ENCODE assay signal across 21 cellular contexts in genomic region chr7:142956951-142957623, GRCh38. TPM values are rescaled to one million over a fixed set of nuclear protein-coding genes. Genes with fewer than 3 reads are reported as not detected.
DNase-seq lines count a peak whose midpoint lies in the region; ATAC-seq and TF ChIP-seq lines count a peak whose summit lies in the region.
"Had no signal": no experiment of that assay in that cellular context is flagged by ENCODE, and none has a peak within 500 bp of the region (broad histone marks: within the 10 kb centered on the region; RNA-seq: fewer than 3 reads in every experiment).

No MANE protein-coding gene starts in this region.

- H3F3A ChIP-seq in PC-3 (ENCODE audit: low read length, unreplicated experiment) (no peaks in the 10 kb centered on the region), neural progenitor cell (ENCODE audit: low read depth) (no peaks in the 10 kb centered on the region)

- H3K4me3 Mint-ChIP-seq in progenitor cell of endocrine pancreas (ENCODE audit: low read depth) (no peak overlapping the region), neural progenitor cell (no peak overlapping the region)
- H3K4me3 Mint-ChIP-seq: activated CD8-positive, alpha-beta T cell treated with anti-CD3 and anti-CD28 coated beads for 36 hours; natural killer cell treated with Interleukin-12 subunit alpha and Interleukin-12 subunit beta and Interleukin-15 and Interleukin-18, amount 100 ng/mL, for 72 hours had no signal

- peaks cover 28% of the 10 kb centered on the region for H3K27me3 Mint-ChIP-seq in progenitor cell of endocrine pancreas
- H3K27me3 Mint-ChIP-seq in neural progenitor cell (ENCODE audit: insufficient read depth, low read depth): peaks cover 4% of the 10 kb centered on the region

- no peaks in the 10 kb centered on the region for H3K9me2 ChIP-seq in HCT116 (ENCODE audit: insufficient read depth)
- H3K9me2 ChIP-seq in PC-3 (replicated peaks; ENCODE audit: low read length): no peaks in the 10 kb centered on the region

- no peak for TF ChIP-seq POLR2A in HCT116 (IDR thresholded peaks at IDR 0.05; ENCODE audit: borderline replicate concordance, extremely low read depth, insufficient read depth, insufficient read length)

- CTCF ChIA-PET in HCT116 (lab: Charles Lee) (interaction anchor here (1.0 to 1.8 kb wide), 4 partner anchors 10 to 146 kb away, joined by 3 to 5 read pairs (median 4); no protein-coding TSS in a partner anchor), PC-3 (lab: Charles Lee) (no interaction called here)

- intact Hi-C loops in HCT116 (cut with micrococcal nuclease): no loop called here
- intact Hi-C loops in PC-3 (cut with micrococcal nuclease): no loop called here

- RAD21 ChIA-PET in HCT116 (lab: Charles Lee; ENCODE audit: low non-redundant PET in 1 of 2, low total read pairs in 2 of 2, uncharacterized antibody in 2 of 2, unreplicated experiment in 2 of 2): no interaction called here

- peaks cover 20% of the 10 kb centered on the region for H3K9me3 Mint-ChIP-seq in progenitor cell of endocrine pancreas (ENCODE audit: low read depth)
- peaks cover 5% of the 10 kb centered on the region for H3K9me3 Mint-ChIP-seq in neural progenitor cell

- no peak for TF ChIP-seq RAD21 in HCT116 (IDR thresholded peaks at IDR 0.05; ENCODE audit: low read depth)

- H3K9me3 ChIP-seq in HCT116 (ENCODE audit: control insufficient read depth in 1 of 2, insufficient read depth in 1 of 2, low read depth in 1 of 2, low read length in 2 of 2): no peaks in the 10 kb centered on the region
- no peaks in the 10 kb centered on the region for H3K9me3 ChIP-seq in PC-3 (ENCODE audit: low read length)
- no peaks in the 10 kb centered on the region for H3K9me3 ChIP-seq in neural progenitor cell (ENCODE audit: low read depth)
- H3K9me3 ChIP-seq: sigmoid colon had no signal

- DNase-seq in HCT116 (ENCODE audit: low read depth, low spot score): peak; percentile 10
- peak; percentile 66 for DNase-seq in PC-3
- DNase-seq in fibroblast of pulmonary artery (ENCODE audit: low read depth): peak; percentile 30
- DNase-seq in progenitor cell of endocrine pancreas (ENCODE audit: low spot score, unreplicated experiment): no peak
- no peak for DNase-seq in activated CD4-positive, alpha-beta T cell treated with anti-CD3 and anti-CD28 coated beads for 4 hours
- no peak for DNase-seq in mesenteric fat pad (ENCODE audit: low spot score)
- DNase-seq in neural progenitor cell (ENCODE audit: low spot score): no peak
- DNase-seq: activated CD8-positive, alpha-beta T cell treated with anti-CD3 and anti-CD28 coated beads for 36 hours; anterior cingulate cortex; GDM1; NCI-H1105 treated with DMSO at 0.1 percent for 48 hours; sigmoid colon; stimulated activated naive CD4-positive, alpha-beta T cell; T-helper 9 cell had no signal

- H3K27me3 ChIP-seq in HCT116 (ENCODE audit: insufficient read depth, low read length): no peaks in the 10 kb centered on the region
- peaks cover 39% of the 10 kb centered on the region for H3K27me3 ChIP-seq in PC-3 (ENCODE audit: low read length)
- no peaks in the 10 kb centered on the region for H3K27me3 ChIP-seq in neural progenitor cell
- H3K27me3 ChIP-seq: gastroesophageal sphincter, sigmoid colon had no signal

- TF ChIP-seq CTCF in HCT116 (IDR thresholded peaks at IDR 0.05 in 2 of 3, conservative IDR thresholded peaks at IDR 0.05 in 1 of 3; ENCODE audit: borderline replicate concordance in 1 of 3, insufficient read depth in 1 of 3, low read depth in 2 of 3, low read length in 2 of 3) (no peak), PC-3 (conservative IDR thresholded peaks at IDR 0.05; ENCODE audit: low read depth, low read length) (no peak), fibroblast of pulmonary artery (IDR thresholded peaks at IDR 0.05; ENCODE audit: low read length, missing control alignments) (no peak), progenitor cell of endocrine pancreas (IDR thresholded peaks at IDR 0.05; ENCODE audit: unreplicated experiment) (no peak), neural progenitor cell (IDR thresholded peaks at IDR 0.05) (no peak)

- ATAC-seq in HCT116: peak; percentile 86
- ATAC-seq in PC-3: peak; percentile 67
- no peak for ATAC-seq in GM18907 (IDR thresholded peaks at IDR 0.05; ENCODE audit: unreplicated experiment)
- ATAC-seq: activated CD8-positive, alpha-beta T cell treated with anti-CD3 and anti-CD28 coated beads for 36 hours; gastroesophageal sphincter; natural killer cell treated with Interleukin-12 subunit alpha and Interleukin-12 subunit beta and Interleukin-15 and Interleukin-18, amount 100 ng/mL, for 72 hours had no signal

- BruUV-seq in HCT116 (replicated peaks; lab: Mats Ljungman, UMichigan) (no TSS peak), PC-3 (replicated peaks; lab: Mats Ljungman, UMichigan) (no TSS peak)

- H3K36me3 ChIP-seq in HCT116 (ENCODE audit: control insufficient read depth in 1 of 2, insufficient read depth in 2 of 2, low read length in 2 of 2): no peaks in the 10 kb centered on the region
- no peaks in the 10 kb centered on the region for H3K36me3 ChIP-seq in PC-3 (ENCODE audit: low read depth, low read length)
- H3K36me3 ChIP-seq in neural progenitor cell: no peaks in the 10 kb centered on the region
- H3K36me3 ChIP-seq: gastroesophageal sphincter, sigmoid colon had no signal

- H3K4me2 ChIP-seq in HCT116 (ENCODE audit: low read length) (peak overlapping the region; percentile 53), PC-3 (ENCODE audit: low read length) (peak overlapping the region; percentile 69), neural progenitor cell (no peak overlapping the region)

- H4K20me1 ChIP-seq in HCT116 (ENCODE audit: insufficient read depth) (no peaks in the 10 kb centered on the region), PC-3 (ENCODE audit: low read length) (no peaks in the 10 kb centered on the region), neural progenitor cell (ENCODE audit: low read depth) (no peaks in the 10 kb centered on the region)

- H3K4me1 Mint-ChIP-seq in progenitor cell of endocrine pancreas (ENCODE audit: low read depth): peaks cover 23% of the 10 kb centered on the region
- no peaks in the 10 kb centered on the region for H3K4me1 Mint-ChIP-seq in neural progenitor cell

- H3K4me1 ChIP-seq in HCT116 (ENCODE audit: control insufficient read depth in 1 of 2, insufficient read depth in 2 of 2, low read length in 2 of 2) (peaks cover 15% of the 10 kb centered on the region in 2 experiments), PC-3 (ENCODE audit: insufficient read depth, low read length) (peaks cover 24% of the 10 kb centered on the region), neural progenitor cell (peaks cover 2% of the 10 kb centered on the region)
- H3K4me1 ChIP-seq: gastroesophageal sphincter, sigmoid colon had no signal

- H3K79me2 ChIP-seq in HCT116 (ENCODE audit: insufficient read depth, low read length): no peaks in the 10 kb centered on the region
- no peaks in the 10 kb centered on the region for H3K79me2 ChIP-seq in PC-3 (ENCODE audit: low read length)
- H3K79me2 ChIP-seq in neural progenitor cell (ENCODE audit: low read depth): no peaks in the 10 kb centered on the region

- H2AFZ ChIP-seq in HCT116 (ENCODE audit: low read depth, low read length, poor library complexity, severe bottlenecking): peak overlapping the region; percentile 59
- peak overlapping the region; percentile 60; the same call in 1 of the 2 replicates for H2AFZ ChIP-seq in PC-3 (ENCODE audit: low read length)
- no peak overlapping the region for H2AFZ ChIP-seq in neural progenitor cell (replicated peaks)

- POLR2A ChIA-PET in HCT116 (lab: Charles Lee): no interaction called here
- POLR2A ChIA-PET in PC-3 (lab: Charles Lee; ENCODE audit: unreplicated experiment): no interaction called here

- H3K36me3 Mint-ChIP-seq in progenitor cell of endocrine pancreas (ENCODE audit: insufficient read depth): peaks cover 5% of the 10 kb centered on the region
- no peaks in the 10 kb centered on the region for H3K36me3 Mint-ChIP-seq in neural progenitor cell

- H3K9ac ChIP-seq in HCT116 (ENCODE audit: low read length) (no peak overlapping the region), PC-3 (ENCODE audit: low read length) (no peak overlapping the region), neural progenitor cell (no peak overlapping the region)

- H3K27ac ChIP-seq in HCT116 (ENCODE audit: low read depth, low read length): peak overlapping the region; percentile 9; the same call in 1 of the 2 replicates
- H3K27ac ChIP-seq in PC-3 (ENCODE audit: low read length): peak overlapping the region; percentile 53
- no peak overlapping the region for H3K27ac ChIP-seq in neural progenitor cell
- H3K27ac ChIP-seq: C4-2B, gastroesophageal sphincter, sigmoid colon had no signal

- H3K4me3 ChIP-seq in HCT116 (replicated peaks in 1 of 2; ENCODE audit: low read depth in 1 of 2, low read length in 2 of 2): no peak overlapping the region
- peak overlapping the region; percentile 36; the same call in 1 of the 2 replicates for H3K4me3 ChIP-seq in PC-3 (ENCODE audit: low read length)
- H3K4me3 ChIP-seq in fibroblast of pulmonary artery (replicated peaks; ENCODE audit: low read depth, low read length): no peak overlapping the region
- no peak overlapping the region for H3K4me3 ChIP-seq in neural progenitor cell
- H3K4me3 ChIP-seq: gastroesophageal sphincter, sigmoid colon had no signal

- H3K27ac Mint-ChIP-seq in progenitor cell of endocrine pancreas (peak overlapping the region; percentile 90), neural progenitor cell (no peak overlapping the region)
- H3K27ac Mint-ChIP-seq: activated CD8-positive, alpha-beta T cell treated with anti-CD3 and anti-CD28 coated beads for 36 hours; activated T-helper 2 cell treated with anti-CD3 and anti-CD28 coated beads, Interferon-gamma antibody, Interleukin-2, Interleukin-4, amounts not matched to agents 10 μg/mL and 5 μg/mL and 100 μg/mL, durations not matched to agents 14 hours and 24 hours and 36 hours; natural killer cell treated with Interleukin-12 subunit alpha and Interleukin-12 subunit beta and Interleukin-15 and Interleukin-18, amount 100 ng/mL, for 72 hours had no signal

TF ChIP-seq in HCT116, 20 proteins besides CTCF, POLR2A, EP300 and RAD21 (continues in another document):
- 0 out of 2 replicates have a peak, but pooled peaks have one; percentile 19 for TF ChIP-seq CBX3 (IDR thresholded peaks at IDR 0.05; ENCODE audit: low read depth)

RNA-seq across cellular contexts. Expression of gene KEL, which starts 5.1 kb away (rescaled TPM):
- total RNA-seq in HCT116 (2021; ENCODE audit: unreplicated experiment) (0.91 TPM), PC-3 (2014; rRNA removed) (0.18 TPM in 1 of 2 replicates, not detected in the other), progenitor cell of endocrine pancreas (1.7 and 1.9 TPM in 2 replicates), mesenteric fat pad (not detected), neural progenitor cell (ENCODE audit: low replicate concordance) (2.0 TPM in 1 of 2 replicates, not detected in the other)
- polyA plus RNA-seq in HCT116 (2012): 0.10 and 0.21 TPM in 2 replicates
- total RNA-seq: gastroesophageal sphincter; kidney epithelial cell; natural killer cell treated with Interleukin-12 subunit alpha and Interleukin-12 subunit beta and Interleukin-15 and Interleukin-18, amount 100 ng/mL, for 72 hours had no signal

RNA-seq across cellular contexts. Expression of gene LLCFC1, which starts 17.8 kb away (rescaled TPM):
- total RNA-seq in HCT116 (2021; ENCODE audit: unreplicated experiment) (not detected), PC-3 (2014; rRNA removed) (not detected in 2 replicates), progenitor cell of endocrine pancreas (not detected in 2 replicates), mesenteric fat pad (not detected), neural progenitor cell (ENCODE audit: low replicate concordance) (not detected in 2 replicates)
- not detected in 2 replicates for polyA plus RNA-seq in HCT116 (2012)
- total RNA-seq: activated CD8-positive, alpha-beta T cell treated with anti-CD3 and anti-CD28 coated beads for 36 hours; activated T-helper 2 cell treated with anti-CD3 and anti-CD28 coated beads, Interferon-gamma antibody, Interleukin-2, Interleukin-4, amounts not matched to agents 10 μg/mL and 5 μg/mL and 100 μg/mL, durations not matched to agents 14 hours and 24 hours and 36 hours; gastroesophageal sphincter; kidney epithelial cell; natural killer cell treated with Interleukin-12 subunit alpha and Interleukin-12 subunit beta and Interleukin-15 and Interleukin-18, amount 100 ng/mL, for 72 hours; NCI-H460; sigmoid colon had no signal
- polyA plus RNA-seq: sigmoid colon had no signal

RNA-seq across cellular contexts. Expression of gene TRPV5, which starts 23.5 kb away (rescaled TPM):
- total RNA-seq in HCT116 (2021; ENCODE audit: unreplicated experiment) (not detected), PC-3 (2014; rRNA removed) (not detected in 2 replicates), progenitor cell of endocrine pancreas (0.13 and 0.14 TPM in 2 replicates), mesenteric fat pad (not detected), neural progenitor cell (ENCODE audit: low replicate concordance) (not detected in 2 replicates)
- not detected in 2 replicates for polyA plus RNA-seq in HCT116 (2012)
- total RNA-seq: activated CD8-positive, alpha-beta T cell treated with anti-CD3 and anti-CD28 coated beads for 36 hours; activated T-helper 2 cell treated with anti-CD3 and anti-CD28 coated beads, Interferon-gamma antibody, Interleukin-2, Interleukin-4, amounts not matched to agents 10 μg/mL and 5 μg/mL and 100 μg/mL, durations not matched to agents 14 hours and 24 hours and 36 hours; kidney epithelial cell; natural killer cell treated with Interleukin-12 subunit alpha and Interleukin-12 subunit beta and Interleukin-15 and Interleukin-18, amount 100 ng/mL, for 72 hours; NCI-H460; sigmoid colon had no signal

Comparison
In these comparisons a context has a peak if more than half of its experiments do, and no peak if none do; other contexts are left out.
1. DNase-seq: peak in HCT116 (single experiment), PC-3 (single experiment) and fibroblast of pulmonary artery (single experiment); none in progenitor cell of endocrine pancreas (single experiment), activated CD4-positive, alpha-beta T cell treated with anti-CD3 and anti-CD28 coated beads for 4 hours (0 of 2), mesenteric fat pad (single experiment) and neural progenitor cell (single experiment).